ENCODE assay signal across 8 cellular contexts in the genomic region with DNA sequence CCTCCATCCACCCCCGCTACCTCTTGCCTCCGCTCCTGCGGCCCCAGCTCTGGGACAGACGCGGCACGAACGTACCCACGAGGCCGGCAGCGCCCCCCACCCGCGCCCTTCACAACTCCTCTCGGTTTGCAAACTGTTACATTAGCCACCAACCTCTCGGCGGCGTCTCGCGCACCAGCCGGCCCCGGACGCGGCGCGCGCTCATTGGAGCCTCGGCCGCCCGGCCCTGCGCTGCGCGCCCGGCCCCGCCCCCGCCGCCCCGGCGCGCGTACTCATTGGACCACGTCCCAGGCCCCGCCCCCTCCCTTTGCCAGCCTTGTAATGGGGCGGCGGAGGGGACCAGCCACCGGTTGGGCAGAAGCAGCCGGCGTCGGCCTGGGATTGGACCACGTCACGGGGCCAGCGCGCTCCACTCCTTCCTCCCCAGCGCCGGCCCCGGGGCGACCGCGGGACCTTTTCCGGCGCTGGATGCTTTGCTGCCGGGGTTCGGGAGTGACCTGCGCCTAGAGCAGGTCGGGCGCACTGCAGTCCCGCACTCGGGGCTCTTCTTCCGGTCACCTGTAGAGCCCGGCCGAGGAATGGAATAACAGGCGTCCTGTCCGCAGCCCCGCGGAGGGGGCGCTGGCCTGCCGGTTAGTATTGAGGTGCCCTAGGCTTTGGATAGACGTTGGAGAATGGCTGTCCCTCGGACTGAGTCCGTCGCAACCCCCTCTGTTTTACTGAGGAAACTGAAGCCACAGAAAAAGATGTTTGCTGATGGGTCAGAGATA. TPM values are rescaled to one million over a fixed set of nuclear protein-coding genes. Genes with fewer than 3 reads are reported as not detected.
DNase-seq lines count a peak whose midpoint lies in the region; ATAC-seq and TF ChIP-seq lines count a peak whose summit lies in the region.

A gene with protein sequence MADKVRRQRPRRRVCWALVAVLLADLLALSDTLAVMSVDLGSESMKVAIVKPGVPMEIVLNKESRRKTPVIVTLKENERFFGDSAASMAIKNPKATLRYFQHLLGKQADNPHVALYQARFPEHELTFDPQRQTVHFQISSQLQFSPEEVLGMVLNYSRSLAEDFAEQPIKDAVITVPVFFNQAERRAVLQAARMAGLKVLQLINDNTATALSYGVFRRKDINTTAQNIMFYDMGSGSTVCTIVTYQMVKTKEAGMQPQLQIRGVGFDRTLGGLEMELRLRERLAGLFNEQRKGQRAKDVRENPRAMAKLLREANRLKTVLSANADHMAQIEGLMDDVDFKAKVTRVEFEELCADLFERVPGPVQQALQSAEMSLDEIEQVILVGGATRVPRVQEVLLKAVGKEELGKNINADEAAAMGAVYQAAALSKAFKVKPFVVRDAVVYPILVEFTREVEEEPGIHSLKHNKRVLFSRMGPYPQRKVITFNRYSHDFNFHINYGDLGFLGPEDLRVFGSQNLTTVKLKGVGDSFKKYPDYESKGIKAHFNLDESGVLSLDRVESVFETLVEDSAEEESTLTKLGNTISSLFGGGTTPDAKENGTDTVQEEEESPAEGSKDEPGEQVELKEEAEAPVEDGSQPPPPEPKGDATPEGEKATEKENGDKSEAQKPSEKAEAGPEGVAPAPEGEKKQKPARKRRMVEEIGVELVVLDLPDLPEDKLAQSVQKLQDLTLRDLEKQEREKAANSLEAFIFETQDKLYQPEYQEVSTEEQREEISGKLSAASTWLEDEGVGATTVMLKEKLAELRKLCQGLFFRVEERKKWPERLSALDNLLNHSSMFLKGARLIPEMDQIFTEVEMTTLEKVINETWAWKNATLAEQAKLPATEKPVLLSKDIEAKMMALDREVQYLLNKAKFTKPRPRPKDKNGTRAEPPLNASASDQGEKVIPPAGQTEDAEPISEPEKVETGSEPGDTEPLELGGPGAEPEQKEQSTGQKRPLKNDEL (minus strand): TSS at position 206 of the 770 bp plus-strand sequence. CDS start 1,045 bp downstream, outside the sequence.

- peak within 1 kb of the TSS; percentile 23 for H3K27ac ChIP-seq in adipose tissue (ENCODE audit: low read depth, low read length)
- peak within 1 kb of the TSS; percentile 76 to 93 (median 87) for H3K27ac ChIP-seq in heart left ventricle
- H3K27ac ChIP-seq in upper lobe of left lung, result peak within 1 kb of the TSS; percentile 81 to 90 (median 88)

- WGBS in adipose tissue, 3 donors, result 0 to 1% (median 0%) methylated on average over 53 to 79 of the region's 79 CpGs
- WGBS in heart left ventricle, 4 donors, result 0% methylated on average over 38 to 79 of the region's 79 CpGs
- 0 to 1% methylated on average over 1 to 26 of the region's 79 CpGs for WGBS in upper lobe of left lung, 2 donors

- H3K27me3 ChIP-seq in heart left ventricle, result no peaks in the 10 kb centered on the region
- H3K27me3 ChIP-seq in upper lobe of left lung, result no peaks in the 10 kb centered on the region

- H3K9me3 ChIP-seq in heart left ventricle (no peaks in the 10 kb centered on the region), upper lobe of left lung (no peaks in the 10 kb centered on the region)

- TF ChIP-seq POLR2A in heart left ventricle (IDR thresholded peaks at IDR 0.05), result peak; percentile 72 to 73
- peak in 3 of 4 donors; percentile 31 to 78 (median 66) for TF ChIP-seq POLR2A in upper lobe of left lung (IDR thresholded peaks at IDR 0.05)

- ATAC-seq in HG02798 (IDR thresholded peaks at IDR 0.05; ENCODE audit: poor library complexity, unreplicated experiment) (peak; percentile 94), heart left ventricle (peak; percentile 96 to 99 (median 97)), upper lobe of left lung (ENCODE audit: low FRiP score in 2 of 2) (peak; percentile 99)

- peak; percentile 29; the same call in 1 of the 2 replicates for TF ChIP-seq CTCF in GM12875 (IDR thresholded peaks at IDR 0.05; ENCODE audit: borderline replicate concordance, insufficient read depth, low read depth, low read length)
- TF ChIP-seq CTCF in heart left ventricle (IDR thresholded peaks at IDR 0.05), result peak in 3 of 12 donors; percentile 12 to 46 (median 26)
- TF ChIP-seq CTCF in upper lobe of left lung (IDR thresholded peaks at IDR 0.05), result peak in 4 of 6 experiments; percentile 21 to 47 (median 42)

- peak within 1 kb of the TSS; percentile 91 for H3K4me3 ChIP-seq in GM12875 (ENCODE audit: low read depth, low read length)
- peak within 1 kb of the TSS; percentile 70 to 99 (median 90) for H3K4me3 ChIP-seq in heart left ventricle
- H3K4me3 ChIP-seq in upper lobe of left lung, result peak within 1 kb of the TSS; percentile 81 to 99 (median 93)

- H3K36me3 ChIP-seq in heart left ventricle (peaks cover 0 to 39% (median 32%) of the 10 kb centered on the region in 9 donors), upper lobe of left lung (peaks cover 12 to 32% (median 29%) of the 10 kb centered on the region in 4 donors)

- H3K4me1 ChIP-seq in heart left ventricle (peaks cover 2 to 26% (median 18%) of the 10 kb centered on the region in 12 donors), upper lobe of left lung (peaks cover 14 to 24% (median 18%) of the 10 kb centered on the region in 4 donors)

- TF ChIP-seq EP300 in upper lobe of left lung (IDR thresholded peaks at IDR 0.05), result no peak

- intact Hi-C loops in heart left ventricle (cut with DNase I), result loop anchor here in 2 of 10 donors (2.0 to 5.0 kb wide), 3 partner anchors 26 to 40 kb away; a partner anchor contains a TSS
- intact Hi-C loops in posterior cingulate gyrus (cut with DNase I), result loop anchor here (2.0 to 5.0 kb wide), 3 partner anchors 26 to 40 kb away; a partner anchor contains a TSS

- DNase-seq in NCI-H1436 (lab: John Stamatoyannopoulos, UW) (peak; percentile 98), T follicular helper cell (ENCODE audit: low read depth) (peak; percentile 97), heart left ventricle (peak; percentile 98 to 100 (median 99)), posterior cingulate gyrus (peak; percentile 93 to 99 (median 96)), upper lobe of left lung (peak; percentile 99)

RNA-seq across cellular contexts. Expression of the gene that starts here (rescaled TPM):
- polyA plus RNA-seq in adipose tissue (10 to 100 TPM; 37.7 to 73.2 (median 41.1) TPM), heart left ventricle (100 to 1,000 TPM in 1 of 2 donors, 10 to 100 TPM in 1; 34.7 to 260 TPM)
- total RNA-seq in heart left ventricle (100 to 1,000 TPM in 1 of 9 donors, 10 to 100 TPM in 8; 45.9 to 104 (median 68.6) TPM), upper lobe of left lung (100 to 1,000 TPM in 1 of 6 donors, 10 to 100 TPM in 5; 33.5 to 202 (median 72.7) TPM)

Comparison
In these comparisons a context has a peak if more than half of its experiments do, and no peak if none do; other contexts are left out.
1. Peak in every context shown above with its lines: DNase-seq, ATAC-seq, H3K4me3 ChIP-seq and H3K27ac ChIP-seq.
2. H3K27ac ChIP-seq: peak in every context shown above with its lines; median percentile 88 in upper lobe of left lung; 87 in heart left ventricle; 23 in adipose tissue.